ENCODE assay signal across 8 cellular contexts in genomic region chr19:13847033-13847899, GRCh38. TPM values are rescaled to one million over a fixed set of nuclear protein-coding genes. Genes with fewer than 3 reads are reported as not detected.
DNase-seq lines count a peak whose midpoint lies in the region; ATAC-seq and TF ChIP-seq lines count a peak whose summit lies in the region.

No MANE protein-coding gene starts in this region.

- no peaks in the 10 kb centered on the region for H3K9me3 ChIP-seq in aorta (ENCODE audit: control insufficient read depth, low read length)

- peak overlapping the region; percentile 99 to 100 for H3K27ac ChIP-seq in aorta (ENCODE audit: low read depth in 1 of 2, low read length in 2 of 2)

- no peaks in the 10 kb centered on the region for H3K4me1 ChIP-seq in aorta (ENCODE audit: control insufficient read depth in 1 of 2, insufficient read depth in 2 of 2, low read length in 2 of 2)

- DNase-seq in GF-D8 (lab: John Stamatoyannopoulos, UW) (peak; percentile 67), NCI-H1417 (lab: John Stamatoyannopoulos, UW) (peak; percentile 50 to 96 (median 95)), T-helper 2 cell (peak; percentile 78 to 91 (median 85)), anterior cingulate cortex (lab: John Stamatoyannopoulos, UW) (peak in 55 of 58 donors; percentile 21 to 93 (median 71)), hepatic stellate cell (ENCODE audit: low spot score) (peak; percentile 92), retinal pigment epithelial cell (ENCODE audit: low read depth) (no peak), aorta (peak; percentile 97 to 99)

- WGBS in aorta, 2 donors: 1% methylated on average over 24 to 46 of the region's 46 CpGs

- intact Hi-C loops in aorta (cut with DNase I): loop anchor here (10.0 kb wide), 1 partner anchor 1052 kb away; the partner anchor contains the start of gene JUNB (in 2 of the 2)

- no peaks in the 10 kb centered on the region for H3K27me3 ChIP-seq in aorta (ENCODE audit: control insufficient read depth in 1 of 2, insufficient read depth in 2 of 2, low read length in 1 of 2)

- ATAC-seq in HG02571 (IDR thresholded peaks at IDR 0.05; ENCODE audit: unreplicated experiment) (peak; percentile 32), aorta (ENCODE audit: low FRiP score) (peak; percentile 77)

- no peaks in the 10 kb centered on the region for H3K36me3 ChIP-seq in aorta (ENCODE audit: control insufficient read depth in 1 of 2, insufficient read depth in 2 of 2, low read length in 1 of 2)

- H3K4me3 ChIP-seq in retinal pigment epithelial cell (ENCODE audit: low read length): peak overlapping the region; percentile 46
- H3K4me3 ChIP-seq in aorta (ENCODE audit: low read length in 2 of 2): no peak overlapping the region

- no peak for TF ChIP-seq CTCF in retinal pigment epithelial cell (conservative IDR thresholded peaks at IDR 0.05; ENCODE audit: low read depth, low read length)

RNA-seq across cellular contexts. Expression of gene NANOS3, which starts 29.7 kb away (rescaled TPM):
- 1 to 10 TPM in 1 of 2 donors, not detected in 1; 1.0 TPM for total RNA-seq in aorta
- polyA plus RNA-seq in aorta: 1 to 10 TPM in 1 of 2 donors, not detected in 1; 2.5 TPM

RNA-seq across cellular contexts. Expression of gene ZSWIM4, which starts 52.0 kb away (rescaled TPM):
- 10 to 100 TPM; 11.2 to 12.1 TPM for total RNA-seq in aorta
- polyA plus RNA-seq in aorta: 1 to 10 TPM; 2.5 to 3.1 TPM

RNA-seq across cellular contexts. Expression of gene BRME1, which starts 58.7 kb away (rescaled TPM):
- total RNA-seq in aorta: 1 to 10 TPM; 2.0 to 2.3 TPM
- 1 to 10 TPM; 1.8 to 3.1 TPM for polyA plus RNA-seq in aorta

RNA-seq across cellular contexts. Expression of gene CC2D1A, which starts 58.7 kb away (rescaled TPM):
- total RNA-seq in aorta: 10 to 100 TPM; 26.9 to 37.2 TPM
- 10 to 100 TPM; 22.3 to 67.6 TPM for polyA plus RNA-seq in aorta
